Comparison of ENCODE assay signal across 10 cellular contexts in genomic region chr17:82636626-82637598, GRCh38. TPM values are rescaled to one million over a fixed set of nuclear protein-coding genes. Genes with fewer than 3 reads are reported as not detected.
DNase-seq lines count a peak whose midpoint lies in the region; ATAC-seq and TF ChIP-seq lines count a peak whose summit lies in the region.
"Had no signal": no experiment of that assay in that cellular context is flagged by ENCODE, and none has a peak within 500 bp of the region (broad histone marks: within the 10 kb centered on the region; RNA-seq: fewer than 3 reads in every experiment).

No MANE protein-coding gene starts in this region.

- peaks cover 20% of the 10 kb centered on the region for H3K4me1 ChIP-seq in hepatocyte (ENCODE audit: insufficient read depth)

- peak overlapping the region; percentile 15 for H3K27ac Mint-ChIP-seq in activated CD4-positive, alpha-beta memory T cell treated with anti-CD3 and anti-CD28 coated beads, Interleukin-2, amount 10 ng/mL, durations not matched to agents 7 days and 5 days
- H3K27ac Mint-ChIP-seq in activated CD4-positive, alpha-beta memory T cell treated with anti-CD3 and anti-CD28 coated beads for 36 hours = no peak overlapping the region
- H3K27ac Mint-ChIP-seq in activated T-helper 1 cell treated with anti-CD3 and anti-CD28 coated beads, Interleukin-12 subunit alpha, Interleukin-12 subunit beta, Interleukin-2, Interleukin-4 antibody, amounts not matched to agents 30 ng/mL and 10 ng/mL and 1 ng/mL, durations not matched to agents 14 hours and 24 hours and 36 hours = peak overlapping the region; percentile 38
- H3K27ac Mint-ChIP-seq in stimulated activated effector memory CD8-positive, alpha-beta T cell treated with anti-CD3 and anti-CD28 coated beads, Interleukin-12 subunit alpha, Interleukin-12 subunit beta, amount 100 ng/mL, for 72 hours = peak overlapping the region; percentile 4
- H3K27ac Mint-ChIP-seq: T-helper 1 cell treated with Interleukin-12 subunit alpha and Interleukin-12 subunit beta and Interleukin-4 antibody, amounts not matched to agents 30 μg/mL and 1 μg/mL, for 36 hours had no signal

- no peak for DNase-seq in activated CD4-positive, alpha-beta memory T cell treated with anti-CD3 and anti-CD28 coated beads, Interleukin-2, amount 10 ng/mL, durations not matched to agents 7 days and 5 days
- DNase-seq in activated CD4-positive, alpha-beta memory T cell treated with anti-CD3 and anti-CD28 coated beads for 36 hours = no peak
- DNase-seq in activated T-helper 1 cell treated with anti-CD3 and anti-CD28 coated beads, Interleukin-12 subunit alpha, Interleukin-12 subunit beta, Interleukin-2, Interleukin-4 antibody, amounts not matched to agents 30 ng/mL and 10 ng/mL and 1 ng/mL, durations not matched to agents 14 hours and 24 hours and 36 hours (ENCODE audit: low spot score) = no peak
- DNase-seq in hepatocyte (ENCODE audit: low spot score) = peak; percentile 87
- DNase-seq in stimulated activated effector memory CD8-positive, alpha-beta T cell treated with anti-CD3 and anti-CD28 coated beads, Interleukin-12 subunit alpha, Interleukin-12 subunit beta, amount 100 ng/mL, for 72 hours (ENCODE audit: low spot score in 2 of 2) = no peak
- DNase-seq in OCI-M2 (lab: John Stamatoyannopoulos, UW; ENCODE audit: unreplicated experiment) = no peak
- DNase-seq: activated CD8-positive, alpha-beta memory T cell treated with anti-CD3 and anti-CD28 coated beads, Interleukin-2, amount 50 U/mL, for 4 hours had no signal

- no peaks in the 10 kb centered on the region for H3K27me3 Mint-ChIP-seq in activated CD4-positive, alpha-beta memory T cell treated with anti-CD3 and anti-CD28 coated beads, Interleukin-2, amount 10 ng/mL, durations not matched to agents 7 days and 5 days
- H3K27me3 Mint-ChIP-seq in activated CD4-positive, alpha-beta memory T cell treated with anti-CD3 and anti-CD28 coated beads for 36 hours = no peaks in the 10 kb centered on the region
- H3K27me3 Mint-ChIP-seq in activated T-helper 1 cell treated with anti-CD3 and anti-CD28 coated beads, Interleukin-12 subunit alpha, Interleukin-12 subunit beta, Interleukin-2, Interleukin-4 antibody, amounts not matched to agents 30 ng/mL and 10 ng/mL and 1 ng/mL, durations not matched to agents 14 hours and 24 hours and 36 hours (ENCODE audit: insufficient read depth) = no peaks in the 10 kb centered on the region

- POLR2A ChIA-PET in activated CD4-positive, alpha-beta memory T cell treated with anti-CD3 and anti-CD28 coated beads, Interleukin-2, amount 10 ng/mL, durations not matched to agents 7 days and 5 days (lab: Charles Lee) = no interaction called here
- POLR2A ChIA-PET in activated CD4-positive, alpha-beta memory T cell treated with anti-CD3 and anti-CD28 coated beads for 36 hours (lab: Charles Lee) = no interaction called here

- 55% methylated on average over 16 of the region's 16 CpGs for WGBS in hepatocyte (ENCODE audit: low lambda C conversion rate, missing lambda C conversion rate)

- no peaks in the 10 kb centered on the region for H3K27me3 ChIP-seq in hepatocyte

- H3K4me1 Mint-ChIP-seq in activated CD4-positive, alpha-beta memory T cell treated with anti-CD3 and anti-CD28 coated beads, Interleukin-2, amount 10 ng/mL, durations not matched to agents 7 days and 5 days = peaks cover 27% of the 10 kb centered on the region
- peaks cover 38% of the 10 kb centered on the region for H3K4me1 Mint-ChIP-seq in activated CD4-positive, alpha-beta memory T cell treated with anti-CD3 and anti-CD28 coated beads for 36 hours (ENCODE audit: low read depth)
- peaks cover 26% of the 10 kb centered on the region for H3K4me1 Mint-ChIP-seq in activated T-helper 1 cell treated with anti-CD3 and anti-CD28 coated beads, Interleukin-12 subunit alpha, Interleukin-12 subunit beta, Interleukin-2, Interleukin-4 antibody, amounts not matched to agents 30 ng/mL and 10 ng/mL and 1 ng/mL, durations not matched to agents 14 hours and 24 hours and 36 hours (ENCODE audit: low read depth)
- H3K4me1 Mint-ChIP-seq in stimulated activated effector memory CD8-positive, alpha-beta T cell treated with anti-CD3 and anti-CD28 coated beads, Interleukin-12 subunit alpha, Interleukin-12 subunit beta, amount 100 ng/mL, for 72 hours = peaks cover 60% of the 10 kb centered on the region

- H3K27ac ChIP-seq in hepatocyte = peak overlapping the region; percentile 95

- H3K9me3 ChIP-seq in hepatocyte (ENCODE audit: low read depth) = no peaks in the 10 kb centered on the region

- no peaks in the 10 kb centered on the region for H3K36me3 ChIP-seq in hepatocyte (replicated peaks; ENCODE audit: insufficient read depth, low read depth)

- no peak overlapping the region for H3K4me3 ChIP-seq in hepatocyte

- H3K36me3 Mint-ChIP-seq in activated CD4-positive, alpha-beta memory T cell treated with anti-CD3 and anti-CD28 coated beads, Interleukin-2, amount 10 ng/mL, durations not matched to agents 7 days and 5 days (ENCODE audit: low read depth) = peaks cover 49% of the 10 kb centered on the region
- peaks cover 28% of the 10 kb centered on the region for H3K36me3 Mint-ChIP-seq in activated CD4-positive, alpha-beta memory T cell treated with anti-CD3 and anti-CD28 coated beads for 36 hours
- peaks cover 31% of the 10 kb centered on the region for H3K36me3 Mint-ChIP-seq in activated T-helper 1 cell treated with anti-CD3 and anti-CD28 coated beads, Interleukin-12 subunit alpha, Interleukin-12 subunit beta, Interleukin-2, Interleukin-4 antibody, amounts not matched to agents 30 ng/mL and 10 ng/mL and 1 ng/mL, durations not matched to agents 14 hours and 24 hours and 36 hours (ENCODE audit: low read depth)
- peaks cover 98% of the 10 kb centered on the region for H3K36me3 Mint-ChIP-seq in stimulated activated effector memory CD8-positive, alpha-beta T cell treated with anti-CD3 and anti-CD28 coated beads, Interleukin-12 subunit alpha, Interleukin-12 subunit beta, amount 100 ng/mL, for 72 hours

- no peak overlapping the region for H3K4me3 Mint-ChIP-seq in activated CD4-positive, alpha-beta memory T cell treated with anti-CD3 and anti-CD28 coated beads, Interleukin-2, amount 10 ng/mL, durations not matched to agents 7 days and 5 days
- no peak overlapping the region for H3K4me3 Mint-ChIP-seq in activated CD4-positive, alpha-beta memory T cell treated with anti-CD3 and anti-CD28 coated beads for 36 hours
- no peak overlapping the region for H3K4me3 Mint-ChIP-seq in activated T-helper 1 cell treated with anti-CD3 and anti-CD28 coated beads, Interleukin-12 subunit alpha, Interleukin-12 subunit beta, Interleukin-2, Interleukin-4 antibody, amounts not matched to agents 30 ng/mL and 10 ng/mL and 1 ng/mL, durations not matched to agents 14 hours and 24 hours and 36 hours
- no peak overlapping the region for H3K4me3 Mint-ChIP-seq in stimulated activated effector memory CD8-positive, alpha-beta T cell treated with anti-CD3 and anti-CD28 coated beads, Interleukin-12 subunit alpha, Interleukin-12 subunit beta, amount 100 ng/mL, for 72 hours
- H3K4me3 Mint-ChIP-seq: T-helper 1 cell treated with Interleukin-12 subunit alpha and Interleukin-12 subunit beta and Interleukin-4 antibody, amounts not matched to agents 30 μg/mL and 1 μg/mL, for 36 hours had no signal

- H3K4me2 ChIP-seq in hepatocyte = peak overlapping the region; percentile 64

- no peaks in the 10 kb centered on the region for H3K9me3 Mint-ChIP-seq in activated CD4-positive, alpha-beta memory T cell treated with anti-CD3 and anti-CD28 coated beads, Interleukin-2, amount 10 ng/mL, durations not matched to agents 7 days and 5 days
- H3K9me3 Mint-ChIP-seq in activated CD4-positive, alpha-beta memory T cell treated with anti-CD3 and anti-CD28 coated beads for 36 hours = peaks cover 10% of the 10 kb centered on the region
- H3K9me3 Mint-ChIP-seq in activated T-helper 1 cell treated with anti-CD3 and anti-CD28 coated beads, Interleukin-12 subunit alpha, Interleukin-12 subunit beta, Interleukin-2, Interleukin-4 antibody, amounts not matched to agents 30 ng/mL and 10 ng/mL and 1 ng/mL, durations not matched to agents 14 hours and 24 hours and 36 hours = no peaks in the 10 kb centered on the region
- H3K9me3 Mint-ChIP-seq in stimulated activated effector memory CD8-positive, alpha-beta T cell treated with anti-CD3 and anti-CD28 coated beads, Interleukin-12 subunit alpha, Interleukin-12 subunit beta, amount 100 ng/mL, for 72 hours = no peaks in the 10 kb centered on the region
- H3K9me3 Mint-ChIP-seq: T-helper 1 cell treated with Interleukin-12 subunit alpha and Interleukin-12 subunit beta and Interleukin-4 antibody, amounts not matched to agents 30 μg/mL and 1 μg/mL, for 36 hours had no signal

- no peak overlapping the region for H2AFZ ChIP-seq in hepatocyte

- TF ChIP-seq CTCF in hepatocyte (IDR thresholded peaks at IDR 0.05; ENCODE audit: poor library complexity) = no peak

- peaks cover 87% of the 10 kb centered on the region for H3K79me2 ChIP-seq in hepatocyte

- ATAC-seq in stimulated activated effector memory CD8-positive, alpha-beta T cell treated with anti-CD3 and anti-CD28 coated beads, Interleukin-12 subunit alpha, Interleukin-12 subunit beta, amount 100 ng/mL, for 72 hours = no peak
- ATAC-seq in HG02798 (IDR thresholded peaks at IDR 0.05; ENCODE audit: poor library complexity, unreplicated experiment) (no peak), HG03097 (IDR thresholded peaks at IDR 0.05; ENCODE audit: low FRiP score, unreplicated experiment) (no peak)

- H3K9me2 ChIP-seq in hepatocyte (replicated peaks; ENCODE audit: insufficient read depth) = no peaks in the 10 kb centered on the region

- CTCF ChIA-PET in activated CD4-positive, alpha-beta memory T cell treated with anti-CD3 and anti-CD28 coated beads, Interleukin-2, amount 10 ng/mL, durations not matched to agents 7 days and 5 days (lab: Charles Lee) = no interaction called here
- CTCF ChIA-PET in activated CD4-positive, alpha-beta memory T cell treated with anti-CD3 and anti-CD28 coated beads for 36 hours (lab: Charles Lee) = no interaction called here

- H4K20me1 ChIP-seq in hepatocyte (ENCODE audit: insufficient read depth, poor library complexity, severe bottlenecking) = peaks cover 3% of the 10 kb centered on the region

- intact Hi-C loops in activated CD4-positive, alpha-beta memory T cell treated with anti-CD3 and anti-CD28 coated beads for 36 hours (cut with micrococcal nuclease) = no loop called here
- intact Hi-C loops in activated T-helper 1 cell treated with anti-CD3 and anti-CD28 coated beads, Interleukin-12 subunit alpha, Interleukin-12 subunit beta, Interleukin-2, Interleukin-4 antibody, amounts not matched to agents 30 ng/mL and 10 ng/mL and 1 ng/mL, durations not matched to agents 14 hours and 24 hours and 36 hours (cut with micrococcal nuclease) = no loop called here

RNA-seq across cellular contexts. Expression of gene WDR45B, which starts 11.3 kb away (rescaled TPM):
- 10 to 100 TPM; 41.0 to 42.9 TPM for total RNA-seq in activated CD4-positive, alpha-beta memory T cell treated with anti-CD3 and anti-CD28 coated beads, Interleukin-2, amount 10 ng/mL, durations not matched to agents 7 days and 5 days
- 10 to 100 TPM; 42.8 to 43.0 TPM for total RNA-seq in activated CD4-positive, alpha-beta memory T cell treated with anti-CD3 and anti-CD28 coated beads for 36 hours
- total RNA-seq in activated T-helper 1 cell treated with anti-CD3 and anti-CD28 coated beads, Interleukin-12 subunit alpha, Interleukin-12 subunit beta, Interleukin-2, Interleukin-4 antibody, amounts not matched to agents 30 ng/mL and 10 ng/mL and 1 ng/mL, durations not matched to agents 14 hours and 24 hours and 36 hours = 55.1 and 56.7 TPM in 2 replicates
- 95.4 and 112 TPM in 2 replicates for total RNA-seq in hepatocyte
- 74.2 and 82.6 TPM in 2 replicates for polyA plus RNA-seq in hepatocyte
